In the genomic region with DNA sequence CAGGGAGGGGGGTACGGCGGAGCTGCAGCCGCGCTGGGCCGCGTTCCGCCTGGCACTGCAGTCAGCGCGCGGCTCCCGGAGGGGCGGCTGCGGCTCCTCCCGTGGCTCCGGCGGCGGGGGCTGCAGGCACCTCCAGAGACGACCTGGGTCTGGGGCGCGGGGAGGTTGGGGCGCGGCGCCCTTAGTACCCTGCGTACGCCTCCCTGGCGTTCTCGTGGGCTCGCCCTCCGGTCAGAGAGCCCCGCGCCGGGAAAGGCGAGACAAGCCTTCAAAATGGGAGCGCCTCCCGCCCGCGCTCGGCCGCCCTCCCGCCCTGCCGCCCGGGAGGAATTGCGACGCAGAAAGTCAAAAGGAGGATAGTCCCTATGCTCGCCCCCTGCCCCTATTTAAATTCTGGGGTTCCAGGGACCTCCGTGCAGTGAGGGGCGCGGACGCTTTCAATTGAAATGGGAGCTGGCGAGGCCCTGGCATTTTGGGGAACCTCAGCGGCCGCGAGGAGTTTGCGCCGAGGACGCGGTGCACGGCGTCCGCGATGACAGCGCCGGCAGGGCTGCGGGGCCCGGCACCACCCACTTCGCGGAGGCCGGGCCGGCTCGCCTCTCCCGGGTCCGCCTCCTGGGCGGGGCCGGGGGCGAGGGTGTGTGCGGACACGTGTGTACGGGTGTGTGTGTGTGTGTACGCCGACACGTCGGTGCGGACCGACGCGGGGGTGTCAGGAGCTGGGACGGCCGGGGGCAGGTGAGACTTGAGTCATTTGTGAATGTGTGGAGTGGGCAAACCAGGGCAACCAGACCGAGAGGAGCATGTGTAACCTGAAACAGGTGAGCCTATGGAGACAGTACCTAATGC, we compare ENCODE assay signal across 1 cellular context.
TF ChIP-seq lines count a peak whose summit lies in the region.

No MANE protein-coding gene starts in this region.

TF ChIP-seq in HepG2, 621 proteins besides CTCF, POLR2A, EP300 and RAD21 (continued from another document and continues in another):
- TF ChIP-seq, protein P1, sequence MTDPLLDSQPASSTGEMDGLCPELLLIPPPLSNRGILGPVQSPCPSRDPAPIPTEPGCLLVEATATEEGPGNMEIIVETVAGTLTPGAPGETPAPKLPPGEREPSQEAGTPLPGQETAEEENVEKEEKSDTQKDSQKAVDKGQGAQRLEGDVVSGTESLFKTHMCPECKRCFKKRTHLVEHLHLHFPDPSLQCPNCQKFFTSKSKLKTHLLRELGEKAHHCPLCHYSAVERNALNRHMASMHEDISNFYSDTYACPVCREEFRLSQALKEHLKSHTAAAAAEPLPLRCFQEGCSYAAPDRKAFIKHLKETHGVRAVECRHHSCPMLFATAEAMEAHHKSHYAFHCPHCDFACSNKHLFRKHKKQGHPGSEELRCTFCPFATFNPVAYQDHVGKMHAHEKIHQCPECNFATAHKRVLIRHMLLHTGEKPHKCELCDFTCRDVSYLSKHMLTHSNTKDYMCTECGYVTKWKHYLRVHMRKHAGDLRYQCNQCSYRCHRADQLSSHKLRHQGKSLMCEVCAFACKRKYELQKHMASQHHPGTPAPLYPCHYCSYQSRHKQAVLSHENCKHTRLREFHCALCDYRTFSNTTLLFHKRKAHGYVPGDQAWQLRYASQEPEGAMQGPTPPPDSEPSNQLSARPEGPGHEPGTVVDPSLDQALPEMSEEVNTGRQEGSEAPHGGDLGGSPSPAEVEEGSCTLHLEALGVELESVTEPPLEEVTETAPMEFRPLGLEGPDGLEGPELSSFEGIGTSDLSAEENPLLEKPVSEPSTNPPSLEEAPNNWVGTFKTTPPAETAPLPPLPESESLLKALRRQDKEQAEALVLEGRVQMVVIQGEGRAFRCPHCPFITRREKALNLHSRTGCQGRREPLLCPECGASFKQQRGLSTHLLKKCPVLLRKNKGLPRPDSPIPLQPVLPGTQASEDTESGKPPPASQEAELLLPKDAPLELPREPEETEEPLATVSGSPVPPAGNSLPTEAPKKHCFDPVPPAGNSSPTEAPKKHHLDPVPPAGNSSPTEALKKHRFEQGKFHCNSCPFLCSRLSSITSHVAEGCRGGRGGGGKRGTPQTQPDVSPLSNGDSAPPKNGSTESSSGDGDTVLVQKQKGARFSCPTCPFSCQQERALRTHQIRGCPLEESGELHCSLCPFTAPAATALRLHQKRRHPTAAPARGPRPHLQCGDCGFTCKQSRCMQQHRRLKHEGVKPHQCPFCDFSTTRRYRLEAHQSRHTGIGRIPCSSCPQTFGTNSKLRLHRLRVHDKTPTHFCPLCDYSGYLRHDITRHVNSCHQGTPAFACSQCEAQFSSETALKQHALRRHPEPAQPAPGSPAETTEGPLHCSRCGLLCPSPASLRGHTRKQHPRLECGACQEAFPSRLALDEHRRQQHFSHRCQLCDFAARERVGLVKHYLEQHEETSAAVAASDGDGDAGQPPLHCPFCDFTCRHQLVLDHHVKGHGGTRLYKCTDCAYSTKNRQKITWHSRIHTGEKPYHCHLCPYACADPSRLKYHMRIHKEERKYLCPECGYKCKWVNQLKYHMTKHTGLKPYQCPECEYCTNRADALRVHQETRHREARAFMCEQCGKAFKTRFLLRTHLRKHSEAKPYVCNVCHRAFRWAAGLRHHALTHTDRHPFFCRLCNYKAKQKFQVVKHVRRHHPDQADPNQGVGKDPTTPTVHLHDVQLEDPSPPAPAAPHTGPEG (CRISPR knock-in tag; IDR thresholded peaks at IDR 0.05), result peak; percentile 90
- TF ChIP-seq SOX6 (IDR thresholded peaks at IDR 0.05) (no peak), SOX6 (CRISPR knock-in tag; IDR thresholded peaks at IDR 0.05) (peak; percentile 29; the same call in 1 of the 2 replicates), E2F1 (CRISPR knock-in tag; IDR thresholded peaks at IDR 0.05) (0 out of 2 replicates have a peak, but pooled peaks have one; percentile 27), SIN3A (IDR thresholded peaks at IDR 0.05; ENCODE audit: borderline replicate concordance, low read depth, low read length) (0 out of 2 replicates have a peak, but pooled peaks have one; percentile 30), ZNF451 (CRISPR knock-in tag; IDR thresholded peaks at IDR 0.05) (no peak; the same call in 1 of the 2 replicates), CREBL2 (CRISPR knock-in tag; IDR thresholded peaks at IDR 0.05; ENCODE audit: borderline replicate concordance) (0 out of 2 replicates have a peak, but pooled peaks have one; percentile 23), ISX (CRISPR knock-in tag; conservative IDR thresholded peaks at IDR 0.05) (no peak), SSRP1 (CRISPR knock-in tag; IDR thresholded peaks at IDR 0.05) (no peak), MED8 (CRISPR knock-in tag; IDR thresholded peaks at IDR 0.05; ENCODE audit: insufficient replicate concordance) (peak; percentile 49), ARID4A (CRISPR knock-in tag; IDR thresholded peaks at IDR 0.05; ENCODE audit: borderline replicate concordance) (peak; percentile 81), RBM39 (IDR thresholded peaks at IDR 0.05; ENCODE audit: low read depth, low read length, poor library complexity, severe bottlenecking) (peak; percentile 5), ZNF564 (CRISPR knock-in tag; IDR thresholded peaks at IDR 0.05) (no peak), SALL2 (CRISPR knock-in tag; IDR thresholded peaks at IDR 0.05) (0 out of 2 replicates have a peak, but pooled peaks have one; percentile 36), FOXJ3 (CRISPR knock-in tag; IDR thresholded peaks at IDR 0.05; ENCODE audit: borderline replicate concordance) (no peak), ZNF225 (CRISPR knock-in tag; IDR thresholded peaks at IDR 0.05) (peak; percentile 49; the same call in 1 of the 2 replicates), ZNF510 (CRISPR knock-in tag; IDR thresholded peaks at IDR 0.05; ENCODE audit: low read depth) (no peak), ZFP91 (CRISPR knock-in tag; IDR thresholded peaks at IDR 0.05; ENCODE audit: borderline replicate concordance) (no peak; the same call in 1 of the 2 replicates), ZNF264 (CRISPR knock-in tag; IDR thresholded peaks at IDR 0.05) (0 out of 2 replicates have a peak, but pooled peaks have one; percentile 56), SMAD1 (CRISPR knock-in tag; IDR thresholded peaks at IDR 0.05; ENCODE audit: borderline replicate concordance, low read depth) (0 out of 2 replicates have a peak, but pooled peaks have one; percentile 3), ZMYM4 (CRISPR knock-in tag; IDR thresholded peaks at IDR 0.05) (peak; percentile 61; the same call in 1 of the 2 replicates), HOXA9 (CRISPR knock-in tag; IDR thresholded peaks at IDR 0.05; ENCODE audit: borderline replicate concordance) (no peak), SNAI1 (CRISPR knock-in tag; IDR thresholded peaks at IDR 0.05; ENCODE audit: borderline replicate concordance) (peak; percentile 85; the same call in 1 of the 2 replicates), TBX2 (CRISPR knock-in tag; IDR thresholded peaks at IDR 0.05; ENCODE audit: borderline replicate concordance) (peak; percentile 79), SATB2 (CRISPR knock-in tag; IDR thresholded peaks at IDR 0.05) (peak; percentile 75; the same call in 1 of the 2 replicates), MAFK (conservative IDR thresholded peaks at IDR 0.05 in 1 of 2, IDR thresholded peaks at IDR 0.05 in 1 of 2; ENCODE audit: low read length in 2 of 2) (no peak), ZNF710 (CRISPR knock-in tag; IDR thresholded peaks at IDR 0.05; ENCODE audit: borderline replicate concordance) (0 out of 2 replicates have a peak, but pooled peaks have one; percentile 5), ZNF878 (CRISPR knock-in tag; IDR thresholded peaks at IDR 0.05) (no peak)
- TF ChIP-seq, protein P2, sequence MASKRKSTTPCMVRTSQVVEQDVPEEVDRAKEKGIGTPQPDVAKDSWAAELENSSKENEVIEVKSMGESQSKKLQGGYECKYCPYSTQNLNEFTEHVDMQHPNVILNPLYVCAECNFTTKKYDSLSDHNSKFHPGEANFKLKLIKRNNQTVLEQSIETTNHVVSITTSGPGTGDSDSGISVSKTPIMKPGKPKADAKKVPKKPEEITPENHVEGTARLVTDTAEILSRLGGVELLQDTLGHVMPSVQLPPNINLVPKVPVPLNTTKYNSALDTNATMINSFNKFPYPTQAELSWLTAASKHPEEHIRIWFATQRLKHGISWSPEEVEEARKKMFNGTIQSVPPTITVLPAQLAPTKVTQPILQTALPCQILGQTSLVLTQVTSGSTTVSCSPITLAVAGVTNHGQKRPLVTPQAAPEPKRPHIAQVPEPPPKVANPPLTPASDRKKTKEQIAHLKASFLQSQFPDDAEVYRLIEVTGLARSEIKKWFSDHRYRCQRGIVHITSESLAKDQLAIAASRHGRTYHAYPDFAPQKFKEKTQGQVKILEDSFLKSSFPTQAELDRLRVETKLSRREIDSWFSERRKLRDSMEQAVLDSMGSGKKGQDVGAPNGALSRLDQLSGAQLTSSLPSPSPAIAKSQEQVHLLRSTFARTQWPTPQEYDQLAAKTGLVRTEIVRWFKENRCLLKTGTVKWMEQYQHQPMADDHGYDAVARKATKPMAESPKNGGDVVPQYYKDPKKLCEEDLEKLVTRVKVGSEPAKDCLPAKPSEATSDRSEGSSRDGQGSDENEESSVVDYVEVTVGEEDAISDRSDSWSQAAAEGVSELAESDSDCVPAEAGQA (IDR thresholded peaks at IDR 0.05; ENCODE audit: low read depth), result no peak
- TF ChIP-seq, protein P2 (CRISPR knock-in tag; IDR thresholded peaks at IDR 0.05; ENCODE audit: borderline replicate concordance), result no peak
